33 cellular contexts compared by ENCODE assay signal in the genomic region with DNA sequence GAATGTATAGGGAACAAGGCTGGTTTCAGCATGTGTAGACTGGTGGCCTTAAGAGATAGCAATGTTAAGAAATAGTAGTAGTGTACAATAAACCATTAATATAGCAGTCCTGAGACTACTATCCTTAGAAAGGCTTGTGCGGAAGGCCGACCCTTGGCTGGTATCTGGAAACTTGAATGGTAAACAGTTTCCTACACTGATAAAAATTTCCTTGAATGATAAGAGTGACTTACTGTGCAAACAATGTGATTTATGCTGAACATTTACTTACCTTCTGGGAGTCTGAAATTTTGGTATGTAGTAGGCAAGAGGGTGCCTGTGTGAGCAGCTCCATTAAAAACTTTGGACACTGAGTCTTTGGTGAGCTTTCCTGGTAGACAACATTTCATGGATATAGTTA.
"Had no signal": no experiment of that assay in that cellular context is flagged by ENCODE, and none has a peak within 500 bp of the region (broad histone marks: within the 10 kb centered on the region; RNA-seq: fewer than 3 reads in every experiment).

No MANE protein-coding gene starts in this region.

- H3K27me3 ChIP-seq: Peyer's patch, SJSA1 had no signal

- H3K4me3 ChIP-seq: Peyer's patch, SJSA1 had no signal

- H3K27me3 Mint-ChIP-seq: activated CD4-positive, alpha-beta T cell treated with anti-CD3 and anti-CD28 coated beads, Interleukin-2, amount 10 ng/mL, durations not matched to agents 7 days and 5 days; activated naive CD8-positive, alpha-beta T cell treated with anti-CD3 and anti-CD28 coated beads, Interleukin-2, amount 50 U/mL, for 24 hours; activated T-cell treated with anti-CD3 and anti-CD28 coated beads, Interleukin-2, amount 50 U/mL, for 24 hours; brain had no signal

- H3K4me3 Mint-ChIP-seq: activated CD4-positive, alpha-beta T cell treated with anti-CD3 and anti-CD28 coated beads, Interleukin-2, amount 10 ng/mL, durations not matched to agents 7 days and 5 days; activated CD8-positive, alpha-beta T cell treated with anti-CD3 and anti-CD28 coated beads, Interleukin-2, amount 10 ng/mL, durations not matched to agents 7 days and 5 days; activated naive CD4-positive, alpha-beta T cell treated with anti-CD3 and anti-CD28 coated beads for 36 hours; activated naive CD8-positive, alpha-beta T cell treated with anti-CD3 and anti-CD28 coated beads, Interleukin-2, amount 50 U/mL, for 24 hours; activated T-cell treated with anti-CD3 and anti-CD28 coated beads, Interleukin-2, amount 50 U/mL, for 24 hours; brain; T-helper 1 cell treated with Interleukin-12 subunit alpha and Interleukin-12 subunit beta and Interleukin-4 antibody, amounts not matched to agents 30 μg/mL and 1 μg/mL, for 36 hours; T-helper 2 cell treated with Interferon-gamma antibody and Interleukin-4, amounts not matched to agents 5 μg/mL and 100 μg/mL, for 36 hours had no signal

- H3K36me3 ChIP-seq: Peyer's patch had no signal

- FAIRE-seq: bronchial epithelial cell, TTC549 had no signal

- H3K9me3 ChIP-seq: Peyer's patch, SJSA1 had no signal

- ATAC-seq: activated CD8-positive, alpha-beta T cell treated with anti-CD3 and anti-CD28 coated beads, Interleukin-2, amount 10 ng/mL, durations not matched to agents 7 days and 5 days; activated naive CD4-positive, alpha-beta T cell treated with anti-CD3 and anti-CD28 coated beads, Interleukin-2, amount 50 U/mL, for 72 hours; activated naive CD8-positive, alpha-beta T cell treated with anti-CD3 and anti-CD28 coated beads, Interleukin-2, amount 50 U/mL, for 24 hours; PC-3 had no signal

- H3K4me2 ChIP-seq: SK-N-SH had no signal

- H3K9ac ChIP-seq: SK-N-SH had no signal

- DNase-seq: activated CD4-positive, alpha-beta T cell treated with anti-CD3 and anti-CD28 coated beads, Interleukin-2, amount 10 ng/mL, durations not matched to agents 7 days and 5 days; activated CD4-positive, alpha-beta T cell treated with anti-CD3 and anti-CD28 coated beads, Interleukin-2, amount 50 U/mL, for 48 hours; activated CD4-positive, CD25-positive, alpha-beta regulatory T cell; activated CD8-positive, alpha-beta T cell treated with anti-CD3 and anti-CD28 coated beads, Interleukin-2, amount 10 ng/mL, durations not matched to agents 7 days and 5 days; activated gamma-delta T cell treated with Interleukin-2 at 50 U/mL for 16 hours; activated naive CD4-positive, alpha-beta T cell treated with anti-CD3 and anti-CD28 coated beads for 36 hours; activated naive CD8-positive, alpha-beta T cell treated with anti-CD3 and anti-CD28 coated beads, Interleukin-2, amount 50 U/mL, for 24 hours; activated T-cell treated with anti-CD3 and anti-CD28 coated beads, Interleukin-2, amount 50 U/mL, for 24 hours; anterior cingulate cortex; caudate nucleus; NCI-H1092 treated with DMSO at 0.1 percent for 48 hours; NCI-H1417; NCI-H146; NCI-H187; NCI-H2029 treated with DMSO at 0.1 percent for 48 hours; NCI-H2107; NCI-H2171; NCI-H510A; NCI-H526; NCI-H748 treated with DMSO at 0.1 percent for 48 hours; NK-92 treated with Interleukin-12 subunit alpha and Interleukin-12 subunit beta, amount 100 ng/mL, for 24 hours; PC-3; Peyer's patch; RPMI8226; SHP77 treated with DMSO at 0.1 percent for 48 hours; SK-N-SH had no signal

- H3K27ac ChIP-seq: Peyer's patch, SJSA1 had no signal

- H3K27ac Mint-ChIP-seq: activated CD4-positive, alpha-beta T cell treated with anti-CD3 and anti-CD28 coated beads, Interleukin-2, amount 10 ng/mL, durations not matched to agents 7 days and 5 days; activated CD8-positive, alpha-beta T cell treated with anti-CD3 and anti-CD28 coated beads, Interleukin-2, amount 10 ng/mL, durations not matched to agents 7 days and 5 days; activated naive CD4-positive, alpha-beta T cell treated with anti-CD3 and anti-CD28 coated beads for 36 hours; activated naive CD4-positive, alpha-beta T cell treated with anti-CD3 and anti-CD28 coated beads, Interleukin-2, amount 50 U/mL, for 72 hours; activated naive CD8-positive, alpha-beta T cell treated with anti-CD3 and anti-CD28 coated beads, Interleukin-2, amount 50 U/mL, for 24 hours; activated T-cell treated with anti-CD3 and anti-CD28 coated beads, Interleukin-2, amount 50 U/mL, for 24 hours; brain; T-helper 1 cell treated with Interleukin-12 subunit alpha and Interleukin-12 subunit beta and Interleukin-4 antibody, amounts not matched to agents 30 μg/mL and 1 μg/mL, for 36 hours; T-helper 2 cell treated with Interferon-gamma antibody and Interleukin-4, amounts not matched to agents 5 μg/mL and 100 μg/mL, for 36 hours had no signal
